Comparison of ENCODE assay signal across 11 cellular contexts in the genomic region with DNA sequence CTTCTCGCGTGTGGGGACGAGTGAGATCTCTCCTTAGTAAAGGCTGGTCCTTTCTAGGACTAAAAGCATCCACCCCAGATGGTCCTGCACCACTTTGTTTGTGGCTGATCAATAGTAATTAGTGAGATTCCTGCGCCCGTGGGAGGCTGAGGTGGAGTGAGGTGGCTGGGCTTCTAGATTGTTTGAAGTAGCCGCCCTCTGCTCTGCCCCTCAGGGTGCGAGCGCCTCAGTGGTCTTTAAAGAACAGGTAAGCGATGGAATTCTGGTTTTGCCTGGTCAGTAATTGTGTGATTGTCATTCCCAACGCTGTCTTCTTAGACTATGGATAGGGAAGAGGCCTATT. TPM values are rescaled to one million over a fixed set of nuclear protein-coding genes. Genes with fewer than 3 reads are reported as not detected.
DNase-seq lines count a peak whose midpoint lies in the region; ATAC-seq, FAIRE-seq and TF ChIP-seq lines count a peak whose summit lies in the region.
"Had no signal": no experiment of that assay in that cellular context is flagged by ENCODE, and none has a peak within 500 bp of the region (broad histone marks: within the 10 kb centered on the region; RNA-seq: fewer than 3 reads in every experiment).

No MANE protein-coding gene starts in this region.

- peaks cover 18% of the 10 kb centered on the region; the same call in 1 of the 2 replicates for H3K79me2 ChIP-seq in KMS-11 (ENCODE audit: insufficient read depth, low read depth)
- peaks cover 89% of the 10 kb centered on the region for H3K79me2 ChIP-seq in mammary epithelial cell (ENCODE audit: insufficient read depth, low read length)

- H3K4me1 Mint-ChIP-seq in natural killer cell treated with Interleukin-12 subunit alpha and Interleukin-12 subunit beta and Interleukin-15 and Interleukin-18, amount 100 ng/mL, for 72 hours (ENCODE audit: low read depth in 2 of 2): peaks cover 31 to 45% of the 10 kb centered on the region in 2 donors

- H3K4me1 ChIP-seq in A549 (peaks cover 5% of the 10 kb centered on the region; the same call in 1 of the 3 replicates), KMS-11 (ENCODE audit: low read depth, poor library complexity, severe bottlenecking) (peaks cover 19% of the 10 kb centered on the region), mammary epithelial cell (ENCODE audit: insufficient read depth, low read length) (peaks cover 27% of the 10 kb centered on the region)

- H3K27ac Mint-ChIP-seq in natural killer cell treated with Interleukin-12 subunit alpha and Interleukin-12 subunit beta and Interleukin-15 and Interleukin-18, amount 100 ng/mL, for 72 hours: peak overlapping the region; percentile 72 to 90

- FAIRE-seq in A549 (lab: Jason Lieb, UNC): no peak

- POLR2A ChIA-PET in A549 (lab: Yijun Ruan, JAX): no interaction called here

- H3K36me3 ChIP-seq in KMS-11 (ENCODE audit: insufficient read depth) (no peaks in the 10 kb centered on the region), mammary epithelial cell (ENCODE audit: insufficient read depth, low read length) (no peaks in the 10 kb centered on the region)

- H3K4me3 ChIP-seq in A549: no peak overlapping the region
- H3K4me3 ChIP-seq in KMS-11 (IDR thresholded peaks at IDR 0.05; ENCODE audit: insufficient read depth, low read depth, low read length): no peak overlapping the region
- peak overlapping the region in 1 of 3 experiments; percentile 19 for H3K4me3 ChIP-seq in mammary epithelial cell (replicated peaks in 1 of 3; ENCODE audit: insufficient read depth in 1 of 3, low read depth in 2 of 3, low read length in 3 of 3)

- WGBS in A549 (ENCODE audit: missing lambda C conversion rate): 83% methylated on average over 10 of the region's 10 CpGs
- WGBS in mammary epithelial cell (ENCODE audit: low coverage, missing lambda C conversion rate): 26% methylated on average over 10 of the region's 10 CpGs

- CTCF ChIA-PET in A549 (lab: Yijun Ruan, JAX): interaction anchor here (0.6 to 5.7 kb wide), 24 partner anchors 10 to 487 kb away, joined by 3 to 70 read pairs (median 5); a partner anchor contains a TSS
- CTCF ChIA-PET in mammary epithelial cell (lab: Charles Lee; ENCODE audit: low non-redundant PET): interaction anchor here (0.6 to 1.0 kb wide), 6 partner anchors 23 to 1225 kb away, joined by 3 to 6 read pairs (median 3); no protein-coding TSS in a partner anchor

- H3K27ac ChIP-seq in A549 (peak overlapping the region; percentile 2 to 74; a peak in 4 of 6 replicates), KMS-11 (peak overlapping the region; percentile 36; the same call in 1 of the 2 replicates), mammary epithelial cell (ENCODE audit: insufficient read depth, low read depth, low read length) (peak overlapping the region; percentile 96)
- H3K27ac ChIP-seq: brain microvascular endothelial cell had no signal

- peak overlapping the region; percentile 58; the same call in 1 of the 2 replicates for H2AFZ ChIP-seq in KMS-11 (ENCODE audit: low read depth)
- H2AFZ ChIP-seq in mammary epithelial cell (ENCODE audit: low read depth, low read length): peak overlapping the region; percentile 13

- TF ChIP-seq CTCF in A549 (IDR thresholded peaks at IDR 0.05): no peak
- no peak for TF ChIP-seq CTCF in KMS-11 (conservative IDR thresholded peaks at IDR 0.05; ENCODE audit: low read depth, low read length)
- no peak for TF ChIP-seq CTCF in mammary epithelial cell (conservative IDR thresholded peaks at IDR 0.05 in 1 of 2, IDR thresholded peaks at IDR 0.05 in 1 of 2; ENCODE audit: extremely low read depth in 1 of 2, insufficient read depth in 1 of 2, low read depth in 1 of 2, low read length in 2 of 2)

- no peaks in the 10 kb centered on the region for H3K27me3 ChIP-seq in KMS-11 (ENCODE audit: insufficient read depth, low read depth)
- H3K27me3 ChIP-seq in mammary epithelial cell (ENCODE audit: insufficient read depth, low read length): no peaks in the 10 kb centered on the region
- H3K27me3 ChIP-seq: brain microvascular endothelial cell had no signal

- in situ Hi-C loops in mammary epithelial cell (cut with MboI; ENCODE audit: low sequenced_read_pairs in 2 of 2): loop anchor here (5.0 to 10.0 kb wide), 3 partner anchors 61 to 121 kb away; a partner anchor contains a TSS

- TF ChIP-seq POLR2A in A549 (IDR thresholded peaks at IDR 0.05; ENCODE audit: low read length): no peak

- TSS peak; percentile 94 for BruUV-seq in mammary epithelial cell (replicated peaks; lab: Mats Ljungman, UMichigan)

- no peaks in the 10 kb centered on the region for H3K36me3 Mint-ChIP-seq in natural killer cell treated with Interleukin-12 subunit alpha and Interleukin-12 subunit beta and Interleukin-15 and Interleukin-18, amount 100 ng/mL, for 72 hours

- H3K9ac ChIP-seq in KMS-11: no peak overlapping the region; the same call in 1 of the 2 replicates
- H3K9ac ChIP-seq in mammary epithelial cell (ENCODE audit: insufficient read depth, low read length): peak overlapping the region; percentile 80

- ATAC-seq in A549: no peak; a peak in 1 of 6 replicates
- no peak for ATAC-seq in natural killer cell treated with Interleukin-12 subunit alpha and Interleukin-12 subunit beta and Interleukin-15 and Interleukin-18, amount 100 ng/mL, for 72 hours

- H3K9me3 ChIP-seq in A549: no peaks in the 10 kb centered on the region
- H3K9me3 ChIP-seq in mammary epithelial cell (replicated peaks; ENCODE audit: insufficient read depth, low read length): no peaks in the 10 kb centered on the region

- no peaks in the 10 kb centered on the region for H3K9me3 Mint-ChIP-seq in natural killer cell treated with Interleukin-12 subunit alpha and Interleukin-12 subunit beta and Interleukin-15 and Interleukin-18, amount 100 ng/mL, for 72 hours

- no peak for TF ChIP-seq EP300 in A549 (IDR thresholded peaks at IDR 0.05)

- no peaks in the 10 kb centered on the region for H3K27me3 Mint-ChIP-seq in natural killer cell treated with Interleukin-12 subunit alpha and Interleukin-12 subunit beta and Interleukin-15 and Interleukin-18, amount 100 ng/mL, for 72 hours

- no peak for TF ChIP-seq RAD21 in A549 (conservative IDR thresholded peaks at IDR 0.05 in 1 of 2, IDR thresholded peaks at IDR 0.05 in 1 of 2)

- dilution Hi-C loops in mammary epithelial cell (cut with HindIII; ENCODE audit: low sequenced_read_pairs): no loop called here

- H3K4me2 ChIP-seq in A549: peak overlapping the region; percentile 79
- H3K4me2 ChIP-seq in KMS-11: peak overlapping the region; percentile 99
- H3K4me2 ChIP-seq in mammary epithelial cell (ENCODE audit: insufficient read depth, low read depth, low read length): peak overlapping the region; percentile 69

- no peak for DNase-seq in A549 (ENCODE audit: low read depth in 1 of 2, low spot score in 1 of 2)
- DNase-seq in mammary epithelial cell: no peak
- no peak for DNase-seq in natural killer cell treated with Interleukin-12 subunit alpha and Interleukin-12 subunit beta and Interleukin-15 and Interleukin-18, amount 100 ng/mL, for 72 hours (ENCODE audit: low spot score)
- DNase-seq in activated CD4-positive, CD25-positive, alpha-beta regulatory T cell treated with anti-CD3 and anti-CD28 coated beads, Interleukin-2, amount 50 U/mL, for 72 hours: no peak
- no peak for DNase-seq in NOMO-1 treated with DMSO at 0.1 percent for 48 hours (lab: John Stamatoyannopoulos, UW; ENCODE audit: unreplicated experiment)
- no peak for DNase-seq in NCI-H446 (lab: John Stamatoyannopoulos, UW)
- DNase-seq in NCI-H748 treated with DMSO at 0.1 percent for 48 hours (lab: John Stamatoyannopoulos, UW): no peak
- DNase-seq: NCI-H1417 treated with DMSO at 0.1 percent for 48 hours, T1000 had no signal

- H3K4me3 Mint-ChIP-seq in natural killer cell treated with Interleukin-12 subunit alpha and Interleukin-12 subunit beta and Interleukin-15 and Interleukin-18, amount 100 ng/mL, for 72 hours: peak overlapping the region; percentile 82

- H4K20me1 ChIP-seq in KMS-11 (ENCODE audit: insufficient read depth) (peaks cover 11% of the 10 kb centered on the region; the same call in 1 of the 2 replicates), mammary epithelial cell (ENCODE audit: insufficient read depth, low read length) (no peaks in the 10 kb centered on the region)

- intact Hi-C loops in mammary epithelial cell (cut with micrococcal nuclease): loop anchor here (1.0 kb wide), 2 partner anchors 415 to 447 kb away; no protein-coding TSS in a partner anchor

TF ChIP-seq in A549, 52 proteins besides CTCF, POLR2A, EP300 and RAD21 (continues in another document):
- TF ChIP-seq EHF (CRISPR knock-in tag; IDR thresholded peaks at IDR 0.05) (no peak), NFE2L2 (conservative IDR thresholded peaks at IDR 0.05; ENCODE audit: low read length) (no peak)

RNA-seq across cellular contexts. Expression of a gene that starts 20.7 kb away (rescaled TPM):
- polyA plus RNA-seq in A549 (2011; rRNA removed) (4.2 and 7.7 TPM in 2 replicates), A549 (2017; fragmentation: RNase III; extraction: RNeasy Plus Mini Kit Qiagen cat#74134 plus additional on column Dnase treatment) (12.5 to 15.0 TPM (median 13.5 TPM) in 3 replicates), mammary epithelial cell (17.0 TPM)
- polyA plus RNA-seq in A549 (2012; cell fraction: cytosol; rRNA removed): 16.5 and 17.6 TPM in 2 replicates
- 22.5 and 28.6 TPM in 2 replicates for polyA plus RNA-seq in A549 (2012; cell fraction: nucleus; rRNA removed)
- 5.5 and 5.6 TPM in 2 replicates for polyA minus RNA-seq in A549 (2011; rRNA and poly(A)+ RNA removed)
- 10 to 100 TPM; 21.0 to 28.0 TPM for total RNA-seq in mammary epithelial cell
- polyA minus RNA-seq in mammary epithelial cell: 5.2 TPM
- 10 to 100 TPM; 20.7 to 23.7 TPM for total RNA-seq in natural killer cell treated with Interleukin-12 subunit alpha and Interleukin-12 subunit beta and Interleukin-15 and Interleukin-18, amount 100 ng/mL, for 72 hours

RNA-seq across cellular contexts. Expression of a gene that starts 23.1 kb away (rescaled TPM):
- 28.5 and 30.0 TPM in 2 replicates for polyA plus RNA-seq in A549 (2011; rRNA removed)
- 21.8 and 21.9 TPM in 2 replicates for polyA plus RNA-seq in A549 (2012; cell fraction: cytosol; rRNA removed)
- polyA plus RNA-seq in A549 (2012; cell fraction: nucleus; rRNA removed): 11.4 and 13.4 TPM in 2 replicates
- polyA plus RNA-seq in A549 (2017; fragmentation: RNase III; extraction: RNeasy Plus Mini Kit Qiagen cat#74134 plus additional on column Dnase treatment): 28.2 to 31.7 TPM (median 30.1 TPM) in 3 replicates
- 24.1 and 29.3 TPM in 2 replicates for polyA minus RNA-seq in A549 (2011; rRNA and poly(A)+ RNA removed)
- 10 to 100 TPM; 49.8 to 71.8 TPM for total RNA-seq in mammary epithelial cell
- polyA plus RNA-seq in mammary epithelial cell: 60.8 TPM
- 42.6 TPM for polyA minus RNA-seq in mammary epithelial cell
- total RNA-seq in natural killer cell treated with Interleukin-12 subunit alpha and Interleukin-12 subunit beta and Interleukin-15 and Interleukin-18, amount 100 ng/mL, for 72 hours: 10 to 100 TPM; 40.0 to 59.4 TPM

RNA-seq across cellular contexts. Expression of a gene that starts 45.6 kb away (rescaled TPM):
- 0.11 and 0.30 TPM in 2 replicates for polyA plus RNA-seq in A549 (2011; rRNA removed)
- 0.12 and 0.21 TPM in 2 replicates for polyA plus RNA-seq in A549 (2012; cell fraction: cytosol; rRNA removed)
- polyA plus RNA-seq in A549 (2012; cell fraction: nucleus; rRNA removed): 0.35 and 0.45 TPM in 2 replicates
- 0.08 to 0.20 TPM (median 0.10 TPM) in 3 replicates for polyA plus RNA-seq in A549 (2017; fragmentation: RNase III; extraction: RNeasy Plus Mini Kit Qiagen cat#74134 plus additional on column Dnase treatment)
- 0.24 TPM in 1 of 2 replicates, not detected in the other for polyA minus RNA-seq in A549 (2011; rRNA and poly(A)+ RNA removed)
- total RNA-seq in mammary epithelial cell: under 1 TPM; 0.31 to 0.33 TPM
- 0.08 TPM for polyA plus RNA-seq in mammary epithelial cell
- polyA minus RNA-seq in mammary epithelial cell: not detected
- under 1 TPM; 0.45 to 0.61 TPM for total RNA-seq in natural killer cell treated with Interleukin-12 subunit alpha and Interleukin-12 subunit beta and Interleukin-15 and Interleukin-18, amount 100 ng/mL, for 72 hours

Comparison
In these comparisons a context has a peak if more than half of its experiments do, and no peak if none do; other contexts are left out.
1. H3K27ac ChIP-seq: peak in every context shown above with its lines; median percentile 96 in mammary epithelial cell; 38 in A549; 36 in KMS-11.